ENCODE assay signal across 12 cellular contexts in the genomic region with DNA sequence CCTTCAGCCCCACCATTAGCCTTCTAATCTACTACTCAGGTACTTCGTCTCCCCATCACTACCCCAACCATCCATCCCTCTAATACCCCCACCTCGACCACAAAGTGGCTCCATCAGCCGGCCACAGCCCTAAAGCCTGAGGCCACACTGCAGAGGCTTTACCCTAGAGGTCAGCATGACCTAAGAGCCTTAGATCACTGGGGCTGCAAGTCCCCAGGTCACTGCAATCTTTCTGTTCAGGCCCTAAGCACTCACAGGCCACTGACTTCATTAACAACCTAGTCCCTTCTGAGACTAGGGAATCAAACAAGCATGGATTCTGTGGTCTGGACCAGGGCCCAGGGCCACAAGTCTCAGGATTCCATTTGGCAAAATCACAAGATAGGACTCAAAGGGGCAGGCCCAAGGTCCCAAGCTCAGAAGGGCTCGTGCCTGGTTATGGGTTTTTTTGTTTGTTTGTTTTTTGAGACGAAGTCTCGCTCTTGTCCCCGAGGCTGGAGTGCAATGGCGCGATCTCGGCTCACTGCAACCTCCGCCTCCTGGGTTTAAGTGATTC.
DNase-seq lines count a peak whose midpoint lies in the region; FAIRE-seq and TF ChIP-seq lines count a peak whose summit lies in the region.
"Had no signal": no experiment of that assay in that cellular context is flagged by ENCODE, and none has a peak within 500 bp of the region (broad histone marks: within the 10 kb centered on the region; RNA-seq: fewer than 3 reads in every experiment).

No MANE protein-coding gene starts in this region.

- FAIRE-seq in H54 (lab: Jason Lieb, UNC), result peak; percentile 72
- FAIRE-seq: GM18507 had no signal

- peak; percentile 85 for DNase-seq in AG08395 (ENCODE audit: low spot score)
- peak; percentile 58 for DNase-seq in H54 (ENCODE audit: insufficient read length, low spot score)
- DNase-seq in amniotic epithelial cell (ENCODE audit: low read depth), result peak; percentile 86
- DNase-seq in kidney tubule cell (ENCODE audit: low spot score), result peak; percentile 89
- DNase-seq in inferior parietal cortex (ENCODE audit: extremely low spot score), result no peak
- no peak for DNase-seq in retina
- DNase-seq in medulla oblongata (ENCODE audit: extremely low spot score), result no peak
- DNase-seq in HUDEP-2 (lab: John Stamatoyannopoulos, UW; ENCODE audit: unreplicated experiment in 76 of 76), result no peak
- DNase-seq: activated naive CD8-positive, alpha-beta T cell treated with anti-CD3 and anti-CD28 coated beads, Interleukin-2, amount 10 ng/mL, durations not matched to agents 7 days and 5 days; left lung; NCI-H345 had no signal

- no peak for TF ChIP-seq POLR2A in H54 (IDR thresholded peaks at IDR 0.05; ENCODE audit: low read depth, low read length)

Comparison
In these comparisons a context has a peak if more than half of its experiments do, and no peak if none do; other contexts are left out.
1. DNase-seq: peak in AG08395 (single experiment), H54 (single experiment), amniotic epithelial cell (single experiment) and kidney tubule cell (single experiment); none in inferior parietal cortex (single experiment), retina (single experiment), medulla oblongata (single experiment) and HUDEP-2 (0 of 76).